14 cellular contexts compared by ENCODE assay signal in the genomic region with DNA sequence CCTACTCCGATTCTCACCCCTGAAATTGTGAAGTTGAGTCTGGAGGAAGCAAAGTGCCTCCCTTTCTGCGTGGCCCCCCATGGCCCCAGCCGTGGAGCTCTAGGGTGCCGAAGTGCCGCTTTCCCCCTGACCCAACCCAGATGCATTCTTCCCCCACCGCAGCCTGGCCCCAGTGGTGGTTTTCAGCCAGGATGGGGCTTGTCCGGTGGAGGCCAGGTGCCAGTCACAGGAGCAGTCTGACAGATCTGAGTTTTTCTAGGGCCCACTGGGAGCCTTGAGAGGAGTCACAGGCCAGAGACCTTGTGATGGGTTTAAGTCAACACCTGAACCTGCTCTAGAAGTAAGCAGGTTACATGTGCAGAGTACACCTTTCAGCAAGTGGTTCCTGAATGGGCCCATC. TPM values are rescaled to one million over a fixed set of nuclear protein-coding genes. Genes with fewer than 3 reads are reported as not detected.
"Had no signal": no experiment of that assay in that cellular context is flagged by ENCODE, and none has a peak within 500 bp of the region (broad histone marks: within the 10 kb centered on the region; RNA-seq: fewer than 3 reads in every experiment).

No MANE protein-coding gene starts in this region.

RNA-seq across cellular contexts. Expression of a gene that starts 51.7 kb away (rescaled TPM):
- total RNA-seq: naive thymus-derived CD8-positive, alpha-beta T cell; osteocyte; pulmonary artery endothelial cell; spleen had no signal
- polyA plus RNA-seq: naive thymus-derived CD8-positive, alpha-beta T cell had no signal

RNA-seq across cellular contexts. Expression of a gene that starts 51.8 kb away (rescaled TPM):
- total RNA-seq: naive thymus-derived CD8-positive, alpha-beta T cell; neural crest cell; omental fat pad; osteocyte; posterior vena cava; prostate gland; pulmonary artery endothelial cell; right atrium auricular region; sciatic nerve; smooth muscle cell; spleen; suprapubic skin; tibial nerve; uterus had no signal
- polyA plus RNA-seq: naive thymus-derived CD8-positive, alpha-beta T cell; smooth muscle cell had no signal
